Comparison of ENCODE assay signal across 36 cellular contexts in the genomic region with DNA sequence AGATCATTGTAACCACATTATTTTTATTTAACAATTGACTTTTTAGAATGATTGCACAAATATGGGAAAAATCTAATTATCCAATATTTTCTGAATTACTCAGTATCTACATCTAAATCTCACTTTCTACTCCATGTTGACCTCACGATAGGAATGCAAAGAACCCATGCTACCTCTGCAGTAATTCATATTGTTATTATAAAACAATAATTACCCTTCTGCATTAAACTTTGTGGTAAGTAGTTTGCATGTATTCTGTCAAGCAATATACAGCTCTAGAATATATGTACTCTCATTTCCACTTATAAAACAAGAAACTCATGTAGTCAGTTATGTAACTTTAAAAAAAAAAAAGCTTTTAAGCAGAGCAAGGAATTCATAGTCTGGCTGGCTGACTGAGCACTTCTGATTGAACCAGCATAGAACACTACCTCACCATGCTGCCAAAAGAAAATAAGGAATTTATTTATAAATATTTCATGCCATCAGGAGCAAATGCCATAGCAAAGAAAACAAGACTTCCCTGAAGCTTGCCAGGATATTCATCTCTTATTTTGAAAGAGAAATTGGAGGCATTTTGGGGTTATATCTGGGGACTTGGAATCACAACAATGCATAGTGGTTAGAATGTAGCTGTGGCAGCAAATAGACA.
"Had no signal": no experiment of that assay in that cellular context is flagged by ENCODE, and none has a peak within 500 bp of the region (broad histone marks: within the 10 kb centered on the region; RNA-seq: fewer than 3 reads in every experiment).

No MANE protein-coding gene starts in this region.

- H3K9me3 ChIP-seq: esophagus squamous epithelium, gastroesophageal sphincter, pancreas, psoas muscle, sigmoid colon, uterus had no signal

- H3K27me3 ChIP-seq: esophagus squamous epithelium, gastroesophageal sphincter, pancreas, sigmoid colon, uterus had no signal

- H3K4me3 Mint-ChIP-seq: activated CD4-positive, alpha-beta memory T cell treated with anti-CD3 and anti-CD28 coated beads for 36 hours; activated CD4-positive, alpha-beta T cell treated with anti-CD3 and anti-CD28 coated beads, Interleukin-2, amount 10 ng/mL, durations not matched to agents 24 days and 14 days; activated T-cell treated with anti-CD3 and anti-CD28 coated beads, Interleukin-2, amount 50 U/mL, for 24 hours; central memory CD8-positive, alpha-beta T cell; mesothelial cell of epicardium; naive thymus-derived CD4-positive, alpha-beta T cell; stimulated activated memory B cell treated with anti-CD40 and anti-IgM and Interleukin-4, amounts not matched to agents 10 μg/mL and 1 μg/mL and 100 μg/mL, for 72 hours; stimulated activated naive CD8-positive, alpha-beta T cell treated with anti-CD3 and anti-CD28 coated beads, Interleukin-15, amount 100 ng/mL, for 72 hours; type B pancreatic cell had no signal

- H3K27me3 Mint-ChIP-seq: activated CD4-positive, alpha-beta memory T cell treated with anti-CD3 and anti-CD28 coated beads for 36 hours; activated CD4-positive, alpha-beta T cell treated with anti-CD3 and anti-CD28 coated beads, Interleukin-2, amount 10 ng/mL, durations not matched to agents 24 days and 14 days; activated T-cell treated with anti-CD3 and anti-CD28 coated beads, Interleukin-2, amount 50 U/mL, for 24 hours; central memory CD8-positive, alpha-beta T cell; naive thymus-derived CD4-positive, alpha-beta T cell; stimulated activated naive CD8-positive, alpha-beta T cell treated with anti-CD3 and anti-CD28 coated beads, Interleukin-15, amount 100 ng/mL, for 72 hours; type B pancreatic cell had no signal

- H3K9me3 Mint-ChIP-seq: activated CD4-positive, alpha-beta T cell treated with anti-CD3 and anti-CD28 coated beads, Interleukin-2, amount 10 ng/mL, durations not matched to agents 24 days and 14 days; mesothelial cell of epicardium; stimulated activated memory B cell treated with anti-CD40 and anti-IgM and Interleukin-4, amounts not matched to agents 10 μg/mL and 1 μg/mL and 100 μg/mL, for 72 hours; type B pancreatic cell had no signal

- H3K4me3 ChIP-seq: esophagus squamous epithelium, gastroesophageal sphincter, pancreas, psoas muscle, sigmoid colon, smooth muscle cell, uterus had no signal

- H3K36me3 ChIP-seq: esophagus squamous epithelium, gastroesophageal sphincter, pancreas, sigmoid colon, uterus, WERI-Rb-1 had no signal

- H3K4me2 ChIP-seq: smooth muscle cell had no signal

- DNase-seq: activated CD4-positive, alpha-beta memory T cell treated with anti-CD3 and anti-CD28 coated beads for 36 hours; activated CD4-positive, alpha-beta T cell treated with anti-CD3 and anti-CD28 coated beads, Interleukin-2, amount 10 ng/mL, durations not matched to agents 24 days and 14 days; activated CD8-positive, alpha-beta memory T cell treated with anti-CD3 and anti-CD28 coated beads, Interleukin-2, amount 50 U/mL, for 48 hours; activated gamma-delta T cell treated with Interleukin-2 at 50 U/mL for 16 hours; activated naive CD4-positive, alpha-beta T cell treated with anti-CD3 and anti-CD28 coated beads, Interleukin-2, amount 50 U/mL, for 16 hours; activated T-cell treated with anti-CD3 and anti-CD28 coated beads, Interleukin-2, amount 50 U/mL, for 24 hours; amygdala; dermis blood vessel endothelial cell; effector CD4-positive, alpha-beta T cell; esophagus squamous epithelium; head of caudate nucleus; hippocampal formation; left cardiac atrium; left ventricle myocardium superior; mammary epithelial cell; naive thymus-derived CD4-positive, alpha-beta T cell; nucleus accumbens; pancreas; psoas muscle; sigmoid colon; stimulated activated CD4-positive, alpha-beta T cell treated with anti-CD3 and anti-CD28 coated beads, Interleukin-1b, Interleukin-23, amount 100 ng/mL, for 48 hours; stimulated activated CD4-positive, alpha-beta T cell treated with anti-CD3 and anti-CD28 coated beads, Interleukin-4, amount 100 ng/mL, for 4 hours; stimulated activated CD8-positive, alpha-beta memory T cell treated with anti-CD3 and anti-CD28 coated beads, Interleukin-4, amount 100 ng/mL, for 48 hours; stimulated activated naive CD8-positive, alpha-beta T cell treated with anti-CD3 and anti-CD28 coated beads, Interleukin-15, amount 100 ng/mL, for 72 hours; substantia nigra; T-helper 9 cell; uterus; WERI-Rb-1 had no signal

- H3K27ac Mint-ChIP-seq: activated CD4-positive, alpha-beta memory T cell treated with anti-CD3 and anti-CD28 coated beads for 36 hours; activated CD4-positive, alpha-beta T cell treated with anti-CD3 and anti-CD28 coated beads, Interleukin-2, amount 10 ng/mL, durations not matched to agents 24 days and 14 days; activated T-cell treated with anti-CD3 and anti-CD28 coated beads, Interleukin-2, amount 50 U/mL, for 24 hours; mesothelial cell of epicardium; naive thymus-derived CD4-positive, alpha-beta T cell; stimulated activated memory B cell treated with anti-CD40 and anti-IgM and Interleukin-4, amounts not matched to agents 10 μg/mL and 1 μg/mL and 100 μg/mL, for 72 hours; stimulated activated naive CD8-positive, alpha-beta T cell treated with anti-CD3 and anti-CD28 coated beads, Interleukin-15, amount 100 ng/mL, for 72 hours; type B pancreatic cell had no signal

- H3K4me1 ChIP-seq: esophagus squamous epithelium, gastroesophageal sphincter, pancreas, psoas muscle, uterus had no signal

- ATAC-seq: activated CD4-positive, CD25-positive, alpha-beta regulatory T cell treated with anti-CD3 and anti-CD28 coated beads, Interleukin-2, amount 50 U/mL, for 24 hours; gastroesophageal sphincter; left cardiac atrium; left ventricle myocardium superior; naive thymus-derived CD4-positive, alpha-beta T cell; pancreas; psoas muscle; stimulated activated memory B cell treated with anti-CD40 and anti-IgM and Interleukin-4, amounts not matched to agents 10 μg/mL and 1 μg/mL and 100 μg/mL, for 72 hours; stimulated activated naive CD8-positive, alpha-beta T cell treated with anti-CD3 and anti-CD28 coated beads, Interleukin-15, amount 100 ng/mL, for 72 hours had no signal

- H3K4me1 Mint-ChIP-seq: activated CD4-positive, alpha-beta T cell treated with anti-CD3 and anti-CD28 coated beads, Interleukin-2, amount 10 ng/mL, durations not matched to agents 24 days and 14 days; central memory CD8-positive, alpha-beta T cell; mesothelial cell of epicardium; naive thymus-derived CD4-positive, alpha-beta T cell; stimulated activated naive CD8-positive, alpha-beta T cell treated with anti-CD3 and anti-CD28 coated beads, Interleukin-15, amount 100 ng/mL, for 72 hours had no signal

- H3K27ac ChIP-seq: epithelial cell of prostate, esophagus squamous epithelium, gastroesophageal sphincter, pancreas, psoas muscle, sigmoid colon, uterus, WERI-Rb-1 had no signal

- H3K36me3 Mint-ChIP-seq: activated CD4-positive, alpha-beta memory T cell treated with anti-CD3 and anti-CD28 coated beads for 36 hours; mesothelial cell of epicardium; naive thymus-derived CD4-positive, alpha-beta T cell; stimulated activated memory B cell treated with anti-CD40 and anti-IgM and Interleukin-4, amounts not matched to agents 10 μg/mL and 1 μg/mL and 100 μg/mL, for 72 hours; type B pancreatic cell had no signal
